Comparison of ENCODE assay signal across 8 cellular contexts in genomic region chr7:127588019-127588696, GRCh38. TPM values are rescaled to one million over a fixed set of nuclear protein-coding genes. Genes with fewer than 3 reads are reported as not detected.
DNase-seq lines count a peak whose midpoint lies in the region; ATAC-seq, FAIRE-seq and TF ChIP-seq lines count a peak whose summit lies in the region.

Gene ARF5 (plus strand): TSS chr7:127588411. CDS start chr7:127588499, 88 bp downstream.

- TF ChIP-seq POLR2A in A549 (IDR thresholded peaks at IDR 0.05; ENCODE audit: low read length) = peak; percentile 69

- TF ChIP-seq CTCF in A549 (IDR thresholded peaks at IDR 0.05) = no peak
- TF ChIP-seq CTCF in WI38 (IDR thresholded peaks at IDR 0.05; ENCODE audit: low read depth, low read length) = no peak
- no peak for TF ChIP-seq CTCF in bronchial epithelial cell (IDR thresholded peaks at IDR 0.05; ENCODE audit: insufficient read depth, low read length, severe bottlenecking)

- POLR2A ChIA-PET in A549 (lab: Yijun Ruan, JAX) = interaction anchor here (1.0 kb wide), 1 partner anchor 63 kb away, joined by 5 read pairs; the partner anchor contains the start of gene SND1

- H3K4me2 ChIP-seq in A549 = peak within 1 kb of the TSS; percentile 92

- DNase-seq in A549 (ENCODE audit: low read depth in 1 of 2, low spot score in 1 of 2) (peak; percentile 74 to 82), NCI-H2171 treated with DMSO at 0.1 percent for 48 hours (lab: John Stamatoyannopoulos, UW) (peak; percentile 72), bronchial epithelial cell (ENCODE audit: low read depth) (peak; percentile 58), iPS-NIHi7 (ENCODE audit: extremely low spot score) (peak; percentile 95), smooth muscle cell of the brain vasculature (ENCODE audit: low read depth, low spot score) (peak; percentile 32)

- FAIRE-seq in A549 (lab: Jason Lieb, UNC) (no peak), bronchial epithelial cell (lab: Jason Lieb, UNC) (no peak)

- peaks cover 23% of the 10 kb centered on the region for H3K4me1 ChIP-seq in A549

- peak within 1 kb of the TSS; percentile 86 for H3K4me3 ChIP-seq in A549
- H3K4me3 ChIP-seq in WI38 (ENCODE audit: low read depth, low read length) = peak within 1 kb of the TSS; percentile 77
- H3K4me3 ChIP-seq in bronchial epithelial cell (ENCODE audit: low read depth, low read length) = peak within 1 kb of the TSS; percentile 72

- no peak for TF ChIP-seq EP300 in A549 (IDR thresholded peaks at IDR 0.05)

- 4% methylated on average over 4 of the region's 77 CpGs for WGBS in A549 (ENCODE audit: missing lambda C conversion rate)

- peak; percentile 84 to 85 for ATAC-seq in A549
- ATAC-seq in GM18858 (IDR thresholded peaks at IDR 0.05; ENCODE audit: unreplicated experiment) = peak; percentile 54
- peak; percentile 61 for ATAC-seq in HG03066 (IDR thresholded peaks at IDR 0.05; ENCODE audit: low read depth, unreplicated experiment)

- H3K36me3 ChIP-seq in bronchial epithelial cell (ENCODE audit: control insufficient read depth, insufficient read depth, low read length) = peaks cover 13% of the 10 kb centered on the region

- H3K9me3 ChIP-seq in A549 = no peaks in the 10 kb centered on the region

- CTCF ChIA-PET in A549 (lab: Yijun Ruan, JAX) = interaction anchor here (0.7 to 2.0 kb wide), 9 partner anchors 9 to 621 kb away, joined by 3 to 7 read pairs (median 4); no protein-coding TSS in a partner anchor

- no peaks in the 10 kb centered on the region for H3K27me3 ChIP-seq in bronchial epithelial cell (ENCODE audit: control insufficient read depth, insufficient read depth, low read length)

- H3K27ac ChIP-seq in A549 = peak within 1 kb of the TSS; percentile 87 to 94

- no peak for TF ChIP-seq RAD21 in A549 (conservative IDR thresholded peaks at IDR 0.05 in 1 of 2, IDR thresholded peaks at IDR 0.05 in 1 of 2)

TF ChIP-seq in A549, 52 proteins besides CTCF, POLR2A, EP300 and RAD21:
- TF ChIP-seq RFX5 (IDR thresholded peaks at IDR 0.05) = no peak
- TF ChIP-seq GATA3 (IDR thresholded peaks at IDR 0.05; ENCODE audit: borderline replicate concordance) = no peak
- TF ChIP-seq NPAS2 (CRISPR knock-in tag; IDR thresholded peaks at IDR 0.05; ENCODE audit: borderline replicate concordance) = no peak
- TF ChIP-seq, protein P1, sequence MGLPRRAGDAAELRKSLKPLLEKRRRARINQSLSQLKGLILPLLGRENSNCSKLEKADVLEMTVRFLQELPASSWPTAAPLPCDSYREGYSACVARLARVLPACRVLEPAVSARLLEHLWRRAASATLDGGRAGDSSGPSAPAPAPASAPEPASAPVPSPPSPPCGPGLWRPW (IDR thresholded peaks at IDR 0.05) = no peak
- TF ChIP-seq PBX3 (IDR thresholded peaks at IDR 0.05) = no peak
- no peak for TF ChIP-seq FOXS1 (CRISPR knock-in tag; IDR thresholded peaks at IDR 0.05)
- TF ChIP-seq SMC3 (IDR thresholded peaks at IDR 0.05) = no peak
- no peak for TF ChIP-seq ZNF302 (CRISPR knock-in tag; IDR thresholded peaks at IDR 0.05)
- TF ChIP-seq SREBF2 (IDR thresholded peaks at IDR 0.05) = no peak
- TF ChIP-seq PHF8 (IDR thresholded peaks at IDR 0.05; ENCODE audit: borderline replicate concordance, low read depth) = peak; percentile 81
- TF ChIP-seq BCL3 (IDR thresholded peaks at IDR 0.05) = 0 out of 3 replicates have a peak, but pooled peaks have one; percentile 48
- TF ChIP-seq NFE2L2 (conservative IDR thresholded peaks at IDR 0.05; ENCODE audit: low read length) = no peak
- TF ChIP-seq JUN (IDR thresholded peaks at IDR 0.05) = peak; percentile 59 to 66; a peak in 2 of 5 replicates

RNA-seq across cellular contexts. Expression of gene ARF5, which starts in this region (rescaled TPM):
- polyA plus RNA-seq in A549 (2011; rRNA removed) (150 and 163 TPM in 2 replicates), A549 (2017; fragmentation: RNase III; extraction: RNeasy Plus Mini Kit Qiagen cat#74134 plus additional on column Dnase treatment) (163 to 175 TPM (median 172 TPM) in 3 replicates)
- polyA plus RNA-seq in A549 (2012; cell fraction: cytosol; rRNA removed) = 242 and 278 TPM in 2 replicates
- polyA plus RNA-seq in A549 (2012; cell fraction: nucleus; rRNA removed) = 215 and 226 TPM in 2 replicates
- polyA minus RNA-seq in A549 (2011; rRNA and poly(A)+ RNA removed) = 93.4 and 96.5 TPM in 2 replicates
- total RNA-seq in bronchial epithelial cell = 207 and 237 TPM in 2 replicates

Comparison
In these comparisons a context has a peak if more than half of its experiments do, and no peak if none do; other contexts are left out.
1. Peak in every context shown above with its lines: DNase-seq, ATAC-seq, H3K4me3 ChIP-seq and H3K27ac ChIP-seq.
2. DNase-seq: peak in every context shown above with its lines; median percentile 95 in iPS-NIHi7; 78 in A549; 72 in NCI-H2171 treated with DMSO at 0.1 percent for 48 hours; 58 in bronchial epithelial cell; 32 in smooth muscle cell of the brain vasculature.